In the genomic region with DNA sequence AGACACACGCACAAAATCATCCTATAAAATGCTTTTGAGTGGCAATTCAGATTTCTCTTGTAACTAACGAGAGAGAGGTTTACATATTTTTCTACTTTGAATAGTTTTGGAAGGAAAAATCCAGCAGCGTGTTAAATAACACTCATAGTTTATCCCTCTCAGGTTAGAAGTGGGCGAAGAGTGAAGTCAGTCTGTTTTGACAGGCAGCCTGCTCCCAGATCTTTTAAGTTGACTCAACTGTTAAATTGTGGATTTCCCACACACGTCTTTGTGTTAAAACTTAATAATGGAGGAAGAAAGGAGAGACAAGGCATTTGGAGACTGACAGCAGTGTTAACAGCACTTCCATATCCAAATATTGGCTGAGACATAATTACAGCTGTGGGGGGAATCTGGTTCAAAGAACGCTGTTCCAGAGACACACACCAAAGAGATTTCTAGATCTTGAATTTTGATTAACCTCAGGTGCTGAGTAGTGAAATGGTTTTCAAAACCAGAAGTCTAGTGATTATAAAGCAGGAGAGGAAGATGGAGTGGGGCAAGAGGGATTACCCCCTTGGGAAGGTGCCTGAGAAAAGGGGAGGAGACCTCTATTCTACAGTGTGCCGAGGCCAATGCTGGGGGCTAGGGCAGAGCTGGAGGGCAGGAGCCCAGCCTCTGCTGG, we compare ENCODE assay signal across 9 cellular contexts. TPM values are rescaled to one million over a fixed set of nuclear protein-coding genes. Genes with fewer than 3 reads are reported as not detected.
A peak's percentile ranks its signal among the peaks of the same experiment; 100 is the strongest.
DNase-seq lines count a peak whose midpoint lies in the region; ATAC-seq, FAIRE-seq and TF ChIP-seq lines count a peak whose summit lies in the region.
"Had no signal": no experiment of that assay in that cellular context is flagged by ENCODE, and none has a peak within 500 bp of the region (broad histone marks: within the 10 kb centered on the region; RNA-seq: fewer than 3 reads in every experiment).

No MANE protein-coding gene starts in this region.

- no peaks in the 10 kb centered on the region for H3K9me3 ChIP-seq in breast epithelium
- no peaks in the 10 kb centered on the region for H3K9me3 ChIP-seq in naive thymus-derived CD4-positive, alpha-beta T cell (ENCODE audit: control insufficient read depth in 2 of 3, low read length in 3 of 3)
- H3K9me3 ChIP-seq in small intestine (ENCODE audit: control insufficient read depth, low read depth): no peaks in the 10 kb centered on the region

- ATAC-seq in stimulated activated naive CD8-positive, alpha-beta T cell treated with anti-CD3 and anti-CD28 coated beads, Interleukin-15, Interleukin-2, amounts not matched to agents 100 U/mL and 50 U/mL, for 24 hours: no peak
- no peak for ATAC-seq in naive thymus-derived CD4-positive, alpha-beta T cell
- ATAC-seq in HG03378 (IDR thresholded peaks at IDR 0.05; ENCODE audit: unreplicated experiment): no peak

- no peak for TF ChIP-seq CTCF in breast epithelium (IDR thresholded peaks at IDR 0.05)

- peak overlapping the region; percentile 75 to 76 (median 76) for H3K4me3 ChIP-seq in breast epithelium
- H3K4me3 ChIP-seq in naive thymus-derived CD4-positive, alpha-beta T cell (ENCODE audit: low read length): no peak overlapping the region
- peak overlapping the region in 1 of 2 donors; percentile 97 for H3K4me3 ChIP-seq in small intestine (ENCODE audit: low read depth in 1 of 2, low read length in 2 of 2)

- intact Hi-C loops in breast epithelium (cut with DNase I; ENCODE audit: low total_unique reads): no loop called here
- intact Hi-C loops in naive thymus-derived CD4-positive, alpha-beta T cell (cut with micrococcal nuclease): loop anchor here in 1 of 2 donors (2.0 kb wide), 1 partner anchor 39 kb away; no protein-coding TSS in a partner anchor

- whole genome bisulfite sequencing in small intestine, 3 donors: 31 to 51% (median 41%) methylated on average over 7 of the region's 7 CpGs

- peak overlapping the region; percentile 95 for H3K4me3 Mint-ChIP-seq in stimulated activated naive CD8-positive, alpha-beta T cell treated with anti-CD3 and anti-CD28 coated beads, Interleukin-15, Interleukin-2, amounts not matched to agents 100 ng/mL and 50 ng/mL, for 24 hours
- peak overlapping the region; percentile 9 to 100 (median 98) for H3K4me3 Mint-ChIP-seq in naive thymus-derived CD4-positive, alpha-beta T cell

- CTCF ChIA-PET in naive thymus-derived CD4-positive, alpha-beta T cell (lab: Charles Lee): interaction anchor here (0.6 to 1.8 kb wide), 4 partner anchors 9 to 116 kb away, joined by 3 to 6 read pairs (median 4); no protein-coding TSS in a partner anchor

- TF ChIP-seq POLR2A in breast epithelium (IDR thresholded peaks at IDR 0.05): no peak

- peak overlapping the region; percentile 92 for H3K27ac Mint-ChIP-seq in stimulated activated naive CD8-positive, alpha-beta T cell treated with anti-CD3 and anti-CD28 coated beads, Interleukin-15, Interleukin-2, amounts not matched to agents 100 ng/mL and 50 ng/mL, for 24 hours
- H3K27ac Mint-ChIP-seq in naive thymus-derived CD4-positive, alpha-beta T cell: peak overlapping the region; percentile 52 to 100 (median 96)

- H3K27me3 ChIP-seq in breast epithelium (no peaks in the 10 kb centered on the region), small intestine (ENCODE audit: control insufficient read depth in 2 of 2, insufficient read depth in 2 of 2, low read length in 2 of 2) (no peaks in the 10 kb centered on the region)
- no peaks in the 10 kb centered on the region for H3K27me3 ChIP-seq in naive thymus-derived CD4-positive, alpha-beta T cell (ENCODE audit: control insufficient read depth in 2 of 2, insufficient read depth in 2 of 2, low read length in 2 of 2)

- H3K27ac ChIP-seq in breast epithelium: peak overlapping the region; percentile 97 to 100
- H3K27ac ChIP-seq in naive thymus-derived CD4-positive, alpha-beta T cell (ENCODE audit: low read depth, low read length): peak overlapping the region; percentile 90
- no peak overlapping the region for H3K27ac ChIP-seq in small intestine (ENCODE audit: low read depth in 1 of 2, low read length in 1 of 2)

- H3K4me1 Mint-ChIP-seq in stimulated activated naive CD8-positive, alpha-beta T cell treated with anti-CD3 and anti-CD28 coated beads, Interleukin-15, Interleukin-2, amounts not matched to agents 100 ng/mL and 50 ng/mL, for 24 hours (ENCODE audit: low read depth): peaks cover 78% of the 10 kb centered on the region
- H3K4me1 Mint-ChIP-seq in naive thymus-derived CD4-positive, alpha-beta T cell: peaks cover 44 to 67% (median 64%) of the 10 kb centered on the region in 7 donors

- no peaks in the 10 kb centered on the region for H3K9me3 Mint-ChIP-seq in stimulated activated naive CD8-positive, alpha-beta T cell treated with anti-CD3 and anti-CD28 coated beads, Interleukin-15, Interleukin-2, amounts not matched to agents 100 ng/mL and 50 ng/mL, for 24 hours
- no peaks in the 10 kb centered on the region for H3K9me3 Mint-ChIP-seq in naive thymus-derived CD4-positive, alpha-beta T cell

- H3K36me3 Mint-ChIP-seq in stimulated activated naive CD8-positive, alpha-beta T cell treated with anti-CD3 and anti-CD28 coated beads, Interleukin-15, Interleukin-2, amounts not matched to agents 100 ng/mL and 50 ng/mL, for 24 hours (ENCODE audit: low read depth): peaks cover 15% of the 10 kb centered on the region
- peaks cover 0 to 3% (median 0%) of the 10 kb centered on the region in 5 donors for H3K36me3 Mint-ChIP-seq in naive thymus-derived CD4-positive, alpha-beta T cell

- no peak for FAIRE-seq in small intestine (lab: Jason Lieb, UNC)

- H3K36me3 ChIP-seq in breast epithelium (no peaks in the 10 kb centered on the region), small intestine (ENCODE audit: control insufficient read depth in 2 of 2, insufficient read depth in 2 of 2, low read length in 2 of 2) (no peaks in the 10 kb centered on the region)
- H3K36me3 ChIP-seq in naive thymus-derived CD4-positive, alpha-beta T cell (ENCODE audit: control insufficient read depth in 2 of 3, insufficient read depth in 3 of 3, low read length in 3 of 3): no peaks in the 10 kb centered on the region

- DNase-seq in stimulated activated naive CD8-positive, alpha-beta T cell treated with anti-CD3 and anti-CD28 coated beads, Interleukin-15, Interleukin-2, amounts not matched to agents 100 U/mL and 50 U/mL, for 24 hours: no peak
- no peak for DNase-seq in breast epithelium (ENCODE audit: low spot score in 2 of 2)
- DNase-seq in naive thymus-derived CD4-positive, alpha-beta T cell: no peak
- DNase-seq in NOMO-1 (lab: John Stamatoyannopoulos, UW; ENCODE audit: unreplicated experiment in 2 of 2): no peak
- DNase-seq in CD1c-positive myeloid dendritic cell (ENCODE audit: extremely low spot score): no peak
- no peak for DNase-seq in small intestine
- DNase-seq: DMS79 treated with DMSO at 0.1 percent for 48 hours had no signal

- POLR2A ChIA-PET in naive thymus-derived CD4-positive, alpha-beta T cell (lab: Charles Lee): interaction anchor here (0.6 to 1.2 kb wide), 2 partner anchors 158 to 252 kb away, joined by 3 read pairs; no protein-coding TSS in a partner anchor

- H3K27me3 Mint-ChIP-seq in stimulated activated naive CD8-positive, alpha-beta T cell treated with anti-CD3 and anti-CD28 coated beads, Interleukin-15, Interleukin-2, amounts not matched to agents 100 ng/mL and 50 ng/mL, for 24 hours: peaks cover 3% of the 10 kb centered on the region
- peaks cover 0 to 15% (median 0%) of the 10 kb centered on the region in 5 donors for H3K27me3 Mint-ChIP-seq in naive thymus-derived CD4-positive, alpha-beta T cell

- peaks cover 0 to 26% of the 10 kb centered on the region in 2 donors for H3K4me1 ChIP-seq in breast epithelium
- peaks cover 15 to 38% of the 10 kb centered on the region in 2 donors for H3K4me1 ChIP-seq in naive thymus-derived CD4-positive, alpha-beta T cell (ENCODE audit: control insufficient read depth in 2 of 2, insufficient read depth in 2 of 2, low read length in 2 of 2)
- H3K4me1 ChIP-seq in small intestine (ENCODE audit: control insufficient read depth in 2 of 2, insufficient read depth in 1 of 2, low read depth in 1 of 2, low read length in 1 of 2): peaks cover 21 to 36% of the 10 kb centered on the region in 2 donors

RNA-seq across cellular contexts. Expression of gene MAPKAPK2, which starts 2.7 kb away (rescaled TPM):
- total RNA-seq in breast epithelium: 10 to 100 TPM; 47.4 to 69.2 (median 67.2) TPM
- 100 to 1,000 TPM in 1 of 5 experiments, 10 to 100 TPM in 4; 49.6 to 123 (median 80.5) TPM for total RNA-seq in naive thymus-derived CD4-positive, alpha-beta T cell
- polyA plus RNA-seq in naive thymus-derived CD4-positive, alpha-beta T cell: 1 to 10 TPM; 1.4 to 2.0 TPM
- polyA plus RNA-seq in small intestine: 10 to 100 TPM; 56.4 to 93.5 (median 85.0) TPM

RNA-seq across cellular contexts. Expression of gene DYRK3, which starts 52.0 kb away (rescaled TPM):
- 10 to 100 TPM in 2 of 3 donors, 1 to 10 TPM in 1; 7.8 to 39.4 (median 14.1) TPM for total RNA-seq in breast epithelium
- 1 to 10 TPM in 2 of 5 experiments, under 1 TPM in 3; 0.22 to 8.2 (median 0.69) TPM for total RNA-seq in naive thymus-derived CD4-positive, alpha-beta T cell
- not detected for polyA plus RNA-seq in naive thymus-derived CD4-positive, alpha-beta T cell
- polyA plus RNA-seq in small intestine: 1 to 10 TPM in 1 of 3 donors, under 1 TPM in 2; 0.45 to 1.7 (median 0.54) TPM

Comparison
In these comparisons a context has a peak if more than half of its experiments do, and no peak if none do; other contexts are left out.
1. H3K27ac ChIP-seq: peak in breast epithelium (2 of 2) and naive thymus-derived CD4-positive, alpha-beta T cell (single experiment); none in small intestine (0 of 2).